ENCODE assay signal across 8 cellular contexts in genomic region chr10:45727421-45727965, GRCh38. TPM values are rescaled to one million over a fixed set of nuclear protein-coding genes. Genes with fewer than 3 reads are reported as not detected.
DNase-seq lines count a peak whose midpoint lies in the region; ATAC-seq, FAIRE-seq and TF ChIP-seq lines count a peak whose summit lies in the region.
"Not testable (repeated sequence)": the region's sequence is repeated elsewhere in the genome, so short reads cannot be mapped to it uniquely, and the experiment has no call there.

No MANE protein-coding gene starts in this region.

- H4K20me1 ChIP-seq in SK-N-SH (ENCODE audit: insufficient read depth); K562 (replicated peaks; ENCODE audit: control insufficient read depth, insufficient read depth, low read length): not testable (repeated sequence)

- H3K79me2 ChIP-seq in SK-N-SH (ENCODE audit: insufficient read depth); K562 (ENCODE audit: control insufficient read depth, insufficient read depth, low read length): not testable (repeated sequence)

- H3K9me3 Mint-ChIP-seq in natural killer cell, result not testable (repeated sequence)

- peaks cover 12% of the 10 kb centered on the region in 2 donors for H3K4me1 Mint-ChIP-seq in natural killer cell

- peak overlapping the region; percentile 86 for H3K4me3 Mint-ChIP-seq in natural killer cell

- not testable (repeated sequence) for DNase-seq in GM12864 (ENCODE audit: low read depth); SK-N-SH; K562 (ENCODE audit: extremely low read depth in 1 of 4, low spot score in 3 of 4); Right ventricle myocardium superior; natural killer cell; thoracic aorta (ENCODE audit: low spot score)

- CTCF ChIA-PET in SK-N-SH (lab: Yijun Ruan, JAX); K562 (lab: Yijun Ruan, JAX; ENCODE audit: low intra/inter-chr PET ratio): not testable (repeated sequence)

- not testable (repeated sequence) for H3K9me2 ChIP-seq in SK-N-SH

- H3K9me1 ChIP-seq in K562 (ENCODE audit: control insufficient read depth, insufficient read depth, low read length), result not testable (repeated sequence)

- H3K4me3 ChIP-seq in GM12864 (ENCODE audit: low read depth, low read length), result peak overlapping the region; percentile 86
- peak overlapping the region; percentile 79 to 80 for H3K4me3 ChIP-seq in SK-N-SH (ENCODE audit: low read depth in 2 of 2, low read length in 1 of 2)
- H3K4me3 ChIP-seq in K562, result peak overlapping the region; percentile 92
- peak overlapping the region; percentile 99 for H3K4me3 ChIP-seq in thoracic aorta

- H3K9ac ChIP-seq in SK-N-SH (peak overlapping the region; percentile 84), K562 (ENCODE audit: insufficient read depth in 1 of 2, low read depth in 2 of 2, low read length in 2 of 2) (peak overlapping the region; percentile 77 to 92; a peak in 3 of 4 replicates)

- H3K36me3 ChIP-seq in SK-N-SH (replicated peaks in 1 of 2; ENCODE audit: control insufficient read depth in 1 of 2, insufficient read depth in 2 of 2, low read length in 1 of 2); K562 (ENCODE audit: control insufficient read depth, insufficient read depth, low read length); thoracic aorta: not testable (repeated sequence)

- H3F3A ChIP-seq in SK-N-SH (replicated peaks; ENCODE audit: insufficient read depth), result not testable (repeated sequence)

- H3K27ac Mint-ChIP-seq in natural killer cell, result peak overlapping the region; percentile 77 to 92

- not testable (repeated sequence) for BruUV-seq in K562 (replicated peaks; lab: Mats Ljungman, UMichigan)

- TF ChIP-seq EP300 in SK-N-SH (IDR thresholded peaks at IDR 0.05; ENCODE audit: borderline replicate concordance in 1 of 2, low read depth in 1 of 2, low read length in 1 of 2); K562 (IDR thresholded peaks at IDR 0.05; ENCODE audit: low read length): not testable (repeated sequence)

- intact Hi-C loops in K562 (cut with micrococcal nuclease); Right ventricle myocardium superior (cut with DNase I): not testable (repeated sequence)
- intact Hi-C loops in natural killer cell (cut with micrococcal nuclease), result loop anchor here (10.0 kb wide), 1 partner anchor 263 kb away; no protein-coding TSS in a partner anchor

- not testable (repeated sequence) for H3K27me3 ChIP-seq in SK-N-SH (ENCODE audit: insufficient read depth); K562 (ENCODE audit: control insufficient read depth in 2 of 2, insufficient read depth in 2 of 2, low read length in 2 of 2); thoracic aorta (replicated peaks; ENCODE audit: insufficient read depth)

- H3K36me3 Mint-ChIP-seq in natural killer cell, result not testable (repeated sequence)

- H3K9me3 ChIP-seq in SK-N-SH; K562 (replicated peaks; ENCODE audit: control insufficient read depth, insufficient read depth, low read depth, low read length); thoracic aorta: not testable (repeated sequence)

- in situ Hi-C loops in K562 (cut with MboI), result loop anchor here (10.0 kb wide), 1 partner anchor 263 kb away; no protein-coding TSS in a partner anchor

- not testable (repeated sequence) for TF ChIP-seq RAD21 in SK-N-SH (IDR thresholded peaks at IDR 0.05; ENCODE audit: low read length); K562 (CRISPR knock-in tag; conservative IDR thresholded peaks at IDR 0.05 in 1 of 2, IDR thresholded peaks at IDR 0.05 in 1 of 2)

- not testable (repeated sequence) for H3K27me3 Mint-ChIP-seq in natural killer cell (ENCODE audit: low read depth in 2 of 2)

- H3K4me2 ChIP-seq in SK-N-SH, result peak overlapping the region; percentile 84
- H3K4me2 ChIP-seq in K562 (ENCODE audit: insufficient read depth, low read length), result peak overlapping the region; percentile 92

- TF ChIP-seq POLR2A in K562 (conservative IDR thresholded peaks at IDR 0.05), result not testable (repeated sequence)

- H3K4me1 ChIP-seq in SK-N-SH (ENCODE audit: control insufficient read depth in 1 of 2, insufficient read depth in 2 of 2, low read depth in 1 of 2, low read length in 1 of 2); K562 (replicated peaks in 1 of 2; ENCODE audit: control insufficient read depth in 2 of 2, insufficient read depth in 2 of 2, low read length in 2 of 2); thoracic aorta (ENCODE audit: control insufficient read depth in 1 of 2, low read depth in 2 of 2): not testable (repeated sequence)

- H3K27ac ChIP-seq in SK-N-SH (ENCODE audit: low read depth in 2 of 2, low read length in 1 of 2), result peak overlapping the region; percentile 48 to 72; a peak in 3 of 4 replicates
- peak overlapping the region; percentile 76; the same call in 2 of the 3 replicates for H3K27ac ChIP-seq in K562 (ENCODE audit: extremely low read depth, low read depth, low read length)
- peak overlapping the region; percentile 77 to 83 for H3K27ac ChIP-seq in thoracic aorta

- H2AFZ ChIP-seq in SK-N-SH (ENCODE audit: low read depth), result peak overlapping the region; percentile 94; the same call in 1 of the 2 replicates
- peak overlapping the region; percentile 98 for H2AFZ ChIP-seq in K562 (ENCODE audit: low read depth, low read length)

- POLR2A ChIA-PET in SK-N-SH (lab: Yijun Ruan, JAX); K562 (lab: Yijun Ruan, JAX): not testable (repeated sequence)

- 2% methylated on average over 11 of the region's 45 CpGs for WGBS in SK-N-SH (ENCODE audit: low lambda C conversion rate)
- WGBS in K562 (ENCODE audit: insufficient coverage, low coverage, missing lambda C conversion rate), result 3% methylated on average over 19 of the region's 45 CpGs

- FAIRE-seq in K562 (lab: Jason Lieb, UNC), result not testable (repeated sequence)

- not testable (repeated sequence) for TF ChIP-seq CTCF in GM12864 (IDR thresholded peaks at IDR 0.05; ENCODE audit: low read depth, low read length, missing control alignments); SK-N-SH (IDR thresholded peaks at IDR 0.05); K562 (IDR thresholded peaks at IDR 0.05 in 2 of 3, conservative IDR thresholded peaks at IDR 0.05 in 1 of 3; ENCODE audit: insufficient read depth in 2 of 3, low read depth in 1 of 3, low read length in 3 of 3); natural killer cell (IDR thresholded peaks at IDR 0.05); thoracic aorta (IDR thresholded peaks at IDR 0.05)

- ATAC-seq in GM21619 (IDR thresholded peaks at IDR 0.05; ENCODE audit: unreplicated experiment), result peak; percentile 45
- ATAC-seq in HG03175 (IDR thresholded peaks at IDR 0.05; ENCODE audit: unreplicated experiment), result peak; percentile 67
- ATAC-seq in K562, result peak; percentile 79
- peak; percentile 87 for ATAC-seq in Right ventricle myocardium superior (ENCODE audit: poor library complexity)
- peak; percentile 40 to 63 (median 48) for ATAC-seq in natural killer cell
- not testable (repeated sequence) for ATAC-seq in thoracic aorta (ENCODE audit: insufficient number of reproducible peaks, low FRiP score, low read depth)

RNA-seq across cellular contexts. Expression of gene WASHC2C, which starts 0.4 kb away (rescaled TPM):
- polyA plus RNA-seq in SK-N-SH (2012; rRNA removed) (17.9 and 24.0 TPM in 2 replicates), K562 (2011; rRNA removed) (17.5 and 20.9 TPM in 2 replicates), K562 (2014; fragmentation: Illumina TruSeq; extraction: Trizol) (24.4 and 28.4 TPM in 2 replicates), K562 (2014; fragmentation: Nextera tagmentation; extraction: Ambion mirVana) (1 to 10 TPM; 3.2 to 5.3 TPM), K562 (2014; rRNA removed) (18.3 and 21.6 TPM in 2 replicates)
- 17.1 and 19.7 TPM in 2 replicates for polyA plus RNA-seq in SK-N-SH (2012; cell fraction: cytosol; rRNA removed)
- 37.7 and 54.7 TPM in 2 replicates for polyA plus RNA-seq in SK-N-SH (2012; cell fraction: nucleus; rRNA removed)
- total RNA-seq in K562 (2011; cell fraction: chromatin; rRNA removed; ENCODE audit: low replicate concordance), result 35.3 and 105 TPM in 2 replicates
- total RNA-seq in K562 (2011; cell fraction: nucleolus; rRNA removed), result 14.8 and 18.8 TPM in 2 replicates
- total RNA-seq in K562 (2011; cell fraction: nucleoplasm; rRNA removed), result 36.3 and 40.6 TPM in 2 replicates
- total RNA-seq in K562 (2014; rRNA removed) (24.1 and 24.8 TPM in 2 replicates), K562 (2014; rRNA removed; fragmentation: Illumina TruSeq; extraction: Trizol) (25.1 and 27.8 TPM in 2 replicates), K562 (2015; rRNA removed; fragmentation: Illumina TruSeq; extraction: Trizol) (36.8 and 37.7 TPM in 2 replicates), K562 (2021) (25.9 and 28.4 TPM in 2 replicates), Right ventricle myocardium superior (41.3 TPM), natural killer cell (10 to 100 TPM; 57.4 to 63.1 (median 57.8) TPM), thoracic aorta (10 to 100 TPM; 24.2 to 40.6 TPM)
- polyA plus RNA-seq in K562 (2011; cell fraction: cytosol; rRNA removed), result 7.0 and 7.6 TPM in 2 replicates
- 47.1 and 48.7 TPM in 2 replicates for polyA plus RNA-seq in K562 (2011; cell fraction: nucleus; rRNA removed)
- 23.4 and 25.2 TPM in 2 replicates for polyA plus RNA-seq in K562 (2012)
- polyA minus RNA-seq in K562 (2011; rRNA and poly(A)+ RNA removed), result 76.4 and 96.4 TPM in 2 replicates
- 12.7 and 13.1 TPM in 2 replicates for polyA minus RNA-seq in K562 (2011; cell fraction: cytosol; rRNA and poly(A)+ RNA removed)
- 12.4 and 25.1 TPM in 2 replicates for polyA minus RNA-seq in K562 (2011; cell fraction: nucleus; rRNA and poly(A)+ RNA removed)

RNA-seq across cellular contexts. Expression of gene ZFAND4, which starts 54.9 kb away (rescaled TPM):
- polyA plus RNA-seq in SK-N-SH (2012; rRNA removed) (2.0 and 2.1 TPM in 2 replicates), K562 (2011; rRNA removed) (0.03 and 0.53 TPM in 2 replicates), K562 (2014; fragmentation: Illumina TruSeq; extraction: Trizol) (1.3 and 1.5 TPM in 2 replicates), K562 (2014; fragmentation: Nextera tagmentation; extraction: Ambion mirVana) (under 1 TPM; 0.42 to 0.73 TPM), K562 (2014; rRNA removed) (0.92 and 2.6 TPM in 2 replicates)
- polyA plus RNA-seq in SK-N-SH (2012; cell fraction: cytosol; rRNA removed), result 2.7 and 3.1 TPM in 2 replicates
- polyA plus RNA-seq in SK-N-SH (2012; cell fraction: nucleus; rRNA removed), result 1.1 and 2.4 TPM in 2 replicates
- 2.3 and 6.4 TPM in 2 replicates for total RNA-seq in K562 (2011; cell fraction: chromatin; rRNA removed; ENCODE audit: low replicate concordance)
- 1.8 and 2.0 TPM in 2 replicates for total RNA-seq in K562 (2011; cell fraction: nucleolus; rRNA removed)
- total RNA-seq in K562 (2011; cell fraction: nucleoplasm; rRNA removed), result 1.2 and 3.3 TPM in 2 replicates
- total RNA-seq in K562 (2014; rRNA removed) (0.82 and 1.2 TPM in 2 replicates), K562 (2014; rRNA removed; fragmentation: Illumina TruSeq; extraction: Trizol) (1.8 and 2.0 TPM in 2 replicates), K562 (2015; rRNA removed; fragmentation: Illumina TruSeq; extraction: Trizol) (2.5 and 3.0 TPM in 2 replicates), K562 (2021) (2.1 and 2.9 TPM in 2 replicates), Right ventricle myocardium superior (10.0 TPM), natural killer cell (10 to 100 TPM; 27.9 to 35.1 (median 32.1) TPM), thoracic aorta (10 to 100 TPM; 10.3 to 40.4 TPM)
- 0.18 TPM in 1 of 2 replicates, not detected in the other for polyA plus RNA-seq in K562 (2011; cell fraction: cytosol; rRNA removed)
- polyA plus RNA-seq in K562 (2011; cell fraction: nucleus; rRNA removed), result 0.08 and 0.47 TPM in 2 replicates
- 1.3 and 1.5 TPM in 2 replicates for polyA plus RNA-seq in K562 (2012)
- 0.09 and 1.2 TPM in 2 replicates for polyA minus RNA-seq in K562 (2011; rRNA and poly(A)+ RNA removed)
- polyA minus RNA-seq in K562 (2011; cell fraction: cytosol; rRNA and poly(A)+ RNA removed), result not detected in 2 replicates
- polyA minus RNA-seq in K562 (2011; cell fraction: nucleus; rRNA and poly(A)+ RNA removed), result 1.1 TPM in 1 of 2 replicates, not detected in the other
